8 cellular contexts compared by ENCODE assay signal in the genomic region with DNA sequence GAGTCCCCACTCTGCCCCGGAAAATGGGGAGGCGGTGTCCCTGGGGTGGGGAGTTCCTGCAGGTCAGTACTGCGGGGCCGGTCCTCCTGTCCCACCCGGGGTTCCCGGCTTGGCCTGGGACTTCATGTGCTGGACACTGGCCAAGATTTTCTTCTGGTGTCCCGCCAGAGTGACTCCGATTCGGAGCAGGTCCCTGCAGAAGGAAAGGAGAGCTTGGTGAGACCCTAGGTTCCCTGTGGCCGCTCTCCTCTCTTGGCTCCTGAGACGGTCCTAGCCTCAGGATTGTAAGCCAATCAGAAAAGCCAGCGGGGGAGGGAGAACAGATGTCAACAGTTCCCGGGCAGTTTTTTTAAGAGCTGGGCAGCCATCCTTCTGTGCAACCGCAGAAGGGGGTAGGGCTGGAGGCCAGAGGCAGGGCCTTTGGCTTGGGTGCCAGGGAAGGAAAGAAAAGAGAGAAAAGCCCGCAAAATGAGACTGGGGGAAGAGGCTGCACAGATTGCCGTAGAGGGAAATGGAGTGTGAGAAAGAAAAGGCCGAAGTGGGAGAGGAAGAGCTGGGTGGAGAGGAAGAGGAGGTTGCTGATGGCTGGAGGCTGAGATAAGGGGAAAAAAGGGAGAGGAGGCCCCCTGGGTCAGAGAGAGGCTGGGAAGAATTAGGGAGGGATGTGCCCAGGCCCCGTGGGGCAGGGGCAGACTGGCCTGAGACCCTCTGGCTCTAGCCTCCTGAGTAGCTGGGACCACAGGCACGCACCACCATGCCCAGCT. TPM values are rescaled to one million over a fixed set of nuclear protein-coding genes. Genes with fewer than 3 reads are reported as not detected.
DNase-seq lines count a peak whose midpoint lies in the region; TF ChIP-seq lines count a peak whose summit lies in the region.

No MANE protein-coding gene starts in this region.

- H2BK15ac ChIP-seq in mesenchymal stem cell (ENCODE audit: low read depth, poor library complexity, severe bottlenecking): peak overlapping the region; percentile 54

- peak overlapping the region; percentile 27 for H4K91ac ChIP-seq in mesenchymal stem cell (ENCODE audit: low read length)

- no peak for TF ChIP-seq POLR2A in transverse colon (IDR thresholded peaks at IDR 0.05)

- no peak for TF ChIP-seq EP300 in transverse colon (IDR thresholded peaks at IDR 0.05; ENCODE audit: low read depth)

- H3K27me3 ChIP-seq in Loucy (ENCODE audit: insufficient read depth, low read length, poor library complexity, severe bottlenecking) (no peaks in the 10 kb centered on the region), SJCRH30 (no peaks in the 10 kb centered on the region), mesenchymal stem cell (ENCODE audit: control insufficient read depth in 1 of 2, insufficient read depth in 1 of 2, low read length in 2 of 2) (peaks cover 0 to 5% of the 10 kb centered on the region in 2 experiments), transverse colon (no peaks in the 10 kb centered on the region)

- H3K27ac ChIP-seq in SJCRH30 (peak overlapping the region; percentile 38), mesenchymal stem cell (ENCODE audit: low read length, poor library complexity, severe bottlenecking) (peak overlapping the region; percentile 85), transverse colon (peak overlapping the region; percentile 70 to 79 (median 72))

- H4K8ac ChIP-seq in mesenchymal stem cell (ENCODE audit: low read length): peak overlapping the region; percentile 68

- H3K4me3 ChIP-seq in Loucy (ENCODE audit: low read length, poor library complexity, severe bottlenecking) (peak overlapping the region; percentile 41), SJCRH30 (no peak overlapping the region), mesenchymal stem cell (ENCODE audit: insufficient read depth in 1 of 2, low read depth in 1 of 2, low read length in 2 of 2) (peak overlapping the region in 1 of 2 experiments; percentile 51), transverse colon (peak overlapping the region in 1 of 4 donors; percentile 31)

- intact Hi-C loops in transverse colon (cut with DNase I; ENCODE audit: low total_unique reads): no loop called here

- H2BK5ac ChIP-seq in mesenchymal stem cell (ENCODE audit: low read depth, low read length, poor library complexity, severe bottlenecking): peak overlapping the region; percentile 59

- H3K18ac ChIP-seq in mesenchymal stem cell (ENCODE audit: low read depth in 1 of 2, low read length in 2 of 2): peak overlapping the region in 1 of 2 experiments; percentile 70

- no peaks in the 10 kb centered on the region for H3K36me3 ChIP-seq in Loucy (ENCODE audit: insufficient read depth, low read length)
- peaks cover 36% of the 10 kb centered on the region for H3K36me3 ChIP-seq in SJCRH30
- peaks cover 27 to 48% of the 10 kb centered on the region in 2 experiments for H3K36me3 ChIP-seq in mesenchymal stem cell (ENCODE audit: control insufficient read depth in 1 of 2, insufficient read depth in 2 of 2, low read depth in 1 of 2, low read length in 2 of 2)
- peaks cover 0 to 3% (median 0%) of the 10 kb centered on the region in 4 donors for H3K36me3 ChIP-seq in transverse colon

- H3F3A ChIP-seq in Loucy (ENCODE audit: low read depth): no peaks in the 10 kb centered on the region

- H3K14ac ChIP-seq in mesenchymal stem cell (ENCODE audit: low read length in 2 of 2): no peak overlapping the region

- peak overlapping the region; percentile 52 for H3K4me2 ChIP-seq in Loucy (ENCODE audit: low read depth, low read length, poor library complexity, severe bottlenecking)
- H3K4me2 ChIP-seq in mesenchymal stem cell (ENCODE audit: low read length, poor library complexity, severe bottlenecking): peak overlapping the region; percentile 8

- WGBS in mesenchymal stem cell: 71% methylated on average over 19 of the region's 19 CpGs
- WGBS in transverse colon (ENCODE audit: low coverage in 1 of 2), 2 donors: 10 to 18% methylated on average over 5 to 19 of the region's 19 CpGs

- no peak for TF ChIP-seq CTCF in GM10266 (IDR thresholded peaks at IDR 0.05; ENCODE audit: control insufficient read depth, insufficient read depth, low read depth, missing control alignments)
- no peak for TF ChIP-seq CTCF in Loucy (conservative IDR thresholded peaks at IDR 0.05; ENCODE audit: low read length)
- TF ChIP-seq CTCF in transverse colon (IDR thresholded peaks at IDR 0.05): no peak

- H2AFZ ChIP-seq in Loucy (ENCODE audit: low read length) (peak overlapping the region; percentile 86; the same call in 1 of the 2 replicates), mesenchymal stem cell (ENCODE audit: low read depth, low read length) (no peak overlapping the region)

- no peaks in the 10 kb centered on the region for H3K9me3 ChIP-seq in Loucy (ENCODE audit: insufficient read depth, low read depth, low read length)
- no peaks in the 10 kb centered on the region for H3K9me3 ChIP-seq in SJCRH30 (replicated peaks)
- H3K9me3 ChIP-seq in mesenchymal stem cell (ENCODE audit: control insufficient read depth, low read length): no peaks in the 10 kb centered on the region
- H3K9me3 ChIP-seq in transverse colon: no peaks in the 10 kb centered on the region

- no peaks in the 10 kb centered on the region for H3K79me2 ChIP-seq in Loucy (ENCODE audit: insufficient read depth, low read length)

- DNase-seq in ACHN: peak; percentile 82
- peak; percentile 93 for DNase-seq in GM10266 (ENCODE audit: extremely low spot score)
- DNase-seq in HCEC 1CT: peak; percentile 83
- DNase-seq in SJCRH30: peak; percentile 94 to 97
- peak; percentile 78 for DNase-seq in ecto neural progenitor cell (ENCODE audit: low spot score)
- DNase-seq in mesenchymal stem cell: peak; percentile 85
- DNase-seq in transverse colon: peak; percentile 82

- peaks cover 14% of the 10 kb centered on the region for H3K79me1 ChIP-seq in mesenchymal stem cell (replicated peaks; ENCODE audit: low read length, poor library complexity, severe bottlenecking)

- H2BK12ac ChIP-seq in mesenchymal stem cell (ENCODE audit: low read length in 2 of 2): peak overlapping the region; percentile 28 to 74

- in situ Hi-C loops in ACHN (cut with HindIII; ENCODE audit: low pct_ligation_motif_present, low pct_unique_long_range_greater_than_20kb, low sequenced_read_pairs): no loop called here
- in situ Hi-C loops in transverse colon (cut with MboI; ENCODE audit: low pct_ligation_motif_present in 1 of 4, low pct_unique_long_range_greater_than_20kb in 1 of 4, low sequenced_read_pairs in 3 of 4): loop anchor here in 1 of 4 donors (5.0 kb wide), 1 partner anchor 49 kb away; a partner anchor contains a TSS

- H3K9ac ChIP-seq in Loucy (ENCODE audit: low read depth, low read length, poor library complexity, severe bottlenecking): peak overlapping the region; percentile 24
- peak overlapping the region; percentile 73 for H3K9ac ChIP-seq in mesenchymal stem cell (ENCODE audit: low read length)

- H2BK120ac ChIP-seq in mesenchymal stem cell (ENCODE audit: low read depth, low read length): no peak overlapping the region

- peak overlapping the region in 1 of 2 experiments; percentile 62 for H3K4ac ChIP-seq in mesenchymal stem cell (ENCODE audit: low read depth in 1 of 2, low read length in 2 of 2)

- peak overlapping the region; percentile 91 for H2AK5ac ChIP-seq in mesenchymal stem cell (ENCODE audit: low read length, severe bottlenecking)

- H3K4me1 ChIP-seq in Loucy (ENCODE audit: insufficient read depth, low read length, poor library complexity, severe bottlenecking): peaks cover 15% of the 10 kb centered on the region
- H3K4me1 ChIP-seq in SJCRH30: peaks cover 19% of the 10 kb centered on the region
- peaks cover 24% of the 10 kb centered on the region for H3K4me1 ChIP-seq in mesenchymal stem cell (ENCODE audit: control insufficient read depth, insufficient read depth, low read depth, low read length)
- H3K4me1 ChIP-seq in transverse colon: peaks cover 23 to 43% (median 26%) of the 10 kb centered on the region in 4 donors

- no peaks in the 10 kb centered on the region for H3K9me2 ChIP-seq in Loucy (replicated peaks; ENCODE audit: low read depth, low read length)

- H4K20me1 ChIP-seq in Loucy (ENCODE audit: insufficient read depth, low read length, poor library complexity, severe bottlenecking): no peaks in the 10 kb centered on the region

- peak overlapping the region in 1 of 2 experiments; percentile 9 for H3K23ac ChIP-seq in mesenchymal stem cell (ENCODE audit: low read length in 2 of 2)

RNA-seq across cellular contexts. Expression of a gene that starts 23.7 kb away (rescaled TPM):
- 61.7 and 62.3 TPM in 2 replicates for total RNA-seq in SJCRH30 (2014; rRNA removed; shearing (Covaris generic))
- 34.3 TPM for polyA plus RNA-seq in mesenchymal stem cell (2013, experiment 1 of 2)
- 34.3 TPM for polyA plus RNA-seq in mesenchymal stem cell (2013, experiment 2 of 2)
- total RNA-seq in transverse colon: 10 to 100 TPM; 23.2 to 95.5 (median 43.5) TPM

RNA-seq across cellular contexts. Expression of a gene that starts 48.9 kb away (rescaled TPM):
- 12.2 and 15.0 TPM in 2 replicates for total RNA-seq in SJCRH30 (2014; rRNA removed; shearing (Covaris generic))
- 17.9 TPM for polyA plus RNA-seq in mesenchymal stem cell (2013, experiment 1 of 2)
- polyA plus RNA-seq in mesenchymal stem cell (2013, experiment 2 of 2): 18.1 TPM
- total RNA-seq in transverse colon: 10 to 100 TPM; 21.0 to 46.2 (median 23.1) TPM
